In genomic region chr12:88298014-88298682, GRCh38 we compare ENCODE assay signal across 1 cellular context.
TF ChIP-seq lines count a peak whose summit lies in the region.

No MANE protein-coding gene starts in this region.

TF ChIP-seq in IMR-90, 13 proteins besides CTCF, POLR2A, EP300 and RAD21 (continued from another document):
- TF ChIP-seq USF2 (IDR thresholded peaks at IDR 0.05; ENCODE audit: low read depth, low read length) (no peak), RFX5 (IDR thresholded peaks at IDR 0.05; ENCODE audit: low read depth, low read length) (no peak), SMC3 (IDR thresholded peaks at IDR 0.05; ENCODE audit: low read depth, low read length) (no peak), MAFK (IDR thresholded peaks at IDR 0.05; ENCODE audit: low read depth, low read length) (no peak), RCOR1 (IDR thresholded peaks at IDR 0.05; ENCODE audit: insufficient replicate concordance, low read length) (no peak), MAZ (IDR thresholded peaks at IDR 0.05; ENCODE audit: borderline replicate concordance, low read depth, low read length) (no peak), NFE2L2 (IDR thresholded peaks at IDR 0.05; ENCODE audit: low read depth, low read length) (no peak), ELK1 (IDR thresholded peaks at IDR 0.05; ENCODE audit: borderline replicate concordance, low read depth, low read length) (no peak), CHD1 (IDR thresholded peaks at IDR 0.05; ENCODE audit: low read depth, low read length) (no peak), FOS (IDR thresholded peaks at IDR 0.05; ENCODE audit: low read depth, low read length) (no peak)
TF ChIP-seq in IMR-90: peak in this region for 0.
